Comparison of ENCODE assay signal across 19 cellular contexts in genomic region chr3:15198686-15199085, GRCh38. TPM values are rescaled to one million over a fixed set of nuclear protein-coding genes. Genes with fewer than 3 reads are reported as not detected.
DNase-seq lines count a peak whose midpoint lies in the region; ATAC-seq lines count a peak whose summit lies in the region.
"Had no signal": no experiment of that assay in that cellular context is flagged by ENCODE, and none has a peak within 500 bp of the region (broad histone marks: within the 10 kb centered on the region; RNA-seq: fewer than 3 reads in every experiment).

No MANE protein-coding gene starts in this region.

- no peaks in the 10 kb centered on the region for H3K9me3 Mint-ChIP-seq in activated CD4-positive, alpha-beta T cell treated with anti-CD3 and anti-CD28 coated beads for 36 hours (ENCODE audit: low read depth)
- H3K9me3 Mint-ChIP-seq in activated T-cell treated with anti-CD3 and anti-CD28 coated beads, Interleukin-2, amount 50 U/mL, for 4 hours: no peaks in the 10 kb centered on the region
- H3K9me3 Mint-ChIP-seq in stimulated activated effector memory CD8-positive, alpha-beta T cell treated with anti-CD3 and anti-CD28 coated beads, Interleukin-12 subunit alpha, Interleukin-12 subunit beta, amount 100 ng/mL, for 72 hours: no peaks in the 10 kb centered on the region
- H3K9me3 Mint-ChIP-seq: CD4-positive, alpha-beta memory T cell; HFFc6 had no signal

- CTCF ChIA-PET in activated CD4-positive, alpha-beta T cell treated with anti-CD3 and anti-CD28 coated beads for 36 hours (lab: Charles Lee): interaction anchor here (0.6 to 6.9 kb wide), 6 partner anchors 11 to 206 kb away, joined by 3 to 54 read pairs (median 10); no protein-coding TSS in a partner anchor

- DNase-seq in activated CD4-positive, alpha-beta T cell treated with anti-CD3 and anti-CD28 coated beads for 36 hours: peak; percentile 24
- no peak for DNase-seq in activated CD4-positive, alpha-beta T cell treated with anti-CD3 and anti-CD28 coated beads for 48 hours
- no peak for DNase-seq in activated T-cell treated with anti-CD3 and anti-CD28 coated beads, Interleukin-2, amount 50 U/mL, for 4 hours
- DNase-seq in activated T-cell treated with anti-CD3 and anti-CD28 coated beads for 4 hours (no peak), NCI-H774 (lab: John Stamatoyannopoulos, UW) (no peak)
- DNase-seq in stimulated activated CD4-positive, alpha-beta T cell treated with anti-CD3 and anti-CD28 coated beads, Interleukin-1b, Interleukin-23, amount 100 ng/mL, for 48 hours: peak; percentile 22
- DNase-seq in stimulated activated CD4-positive, alpha-beta T cell treated with anti-CD3 and anti-CD28 coated beads, Interleukin-4, amount 100 ng/mL, for 4 hours: no peak
- DNase-seq in stimulated activated effector memory CD8-positive, alpha-beta T cell treated with anti-CD3 and anti-CD28 coated beads, Interleukin-12 subunit alpha, Interleukin-12 subunit beta, amount 100 ng/mL, for 72 hours (ENCODE audit: low spot score in 2 of 2): no peak
- DNase-seq: 8988T; CD4-positive, alpha-beta memory T cell; DMS153; DMS79; GDM1; GOT3; H7; HFFc6 had no signal

- ATAC-seq in activated CD4-positive, alpha-beta T cell treated with anti-CD3 and anti-CD28 coated beads for 36 hours: peak; percentile 54
- ATAC-seq in activated T-cell treated with anti-CD3 and anti-CD28 coated beads, Interleukin-2, amount 50 U/mL, for 4 hours: peak; percentile 23 to 35
- peak; percentile 87 for ATAC-seq in stimulated activated effector memory CD8-positive, alpha-beta T cell treated with anti-CD3 and anti-CD28 coated beads, Interleukin-12 subunit alpha, Interleukin-12 subunit beta, amount 100 ng/mL, for 72 hours
- ATAC-seq: HCT116, HepG2 had no signal

- H3K27ac Mint-ChIP-seq in activated CD4-positive, alpha-beta T cell treated with anti-CD3 and anti-CD28 coated beads for 36 hours: no peak overlapping the region
- peak overlapping the region; percentile 63 for H3K27ac Mint-ChIP-seq in stimulated activated effector memory CD8-positive, alpha-beta T cell treated with anti-CD3 and anti-CD28 coated beads, Interleukin-12 subunit alpha, Interleukin-12 subunit beta, amount 100 ng/mL, for 72 hours
- H3K27ac Mint-ChIP-seq: CD14-positive monocyte; CD4-positive, alpha-beta memory T cell; HFFc6 had no signal

- H3K4me3 Mint-ChIP-seq in activated CD4-positive, alpha-beta T cell treated with anti-CD3 and anti-CD28 coated beads for 36 hours: no peak overlapping the region
- H3K4me3 Mint-ChIP-seq in activated T-cell treated with anti-CD3 and anti-CD28 coated beads, Interleukin-2, amount 50 U/mL, for 4 hours: no peak overlapping the region
- H3K4me3 Mint-ChIP-seq in stimulated activated effector memory CD8-positive, alpha-beta T cell treated with anti-CD3 and anti-CD28 coated beads, Interleukin-12 subunit alpha, Interleukin-12 subunit beta, amount 100 ng/mL, for 72 hours: no peak overlapping the region
- H3K4me3 Mint-ChIP-seq: CD14-positive monocyte; CD4-positive, alpha-beta memory T cell; HFFc6 had no signal

- POLR2A ChIA-PET in activated CD4-positive, alpha-beta T cell treated with anti-CD3 and anti-CD28 coated beads for 36 hours (lab: Charles Lee): no interaction called here

- intact Hi-C loops in activated CD4-positive, alpha-beta T cell treated with anti-CD3 and anti-CD28 coated beads for 36 hours (cut with DNase I, micrococcal nuclease): no loop called here

- H3K36me3 Mint-ChIP-seq in activated CD4-positive, alpha-beta T cell treated with anti-CD3 and anti-CD28 coated beads for 36 hours (ENCODE audit: low read depth): no peaks in the 10 kb centered on the region
- H3K36me3 Mint-ChIP-seq in activated T-cell treated with anti-CD3 and anti-CD28 coated beads, Interleukin-2, amount 50 U/mL, for 4 hours (ENCODE audit: insufficient read depth): no peaks in the 10 kb centered on the region
- no peaks in the 10 kb centered on the region for H3K36me3 Mint-ChIP-seq in stimulated activated effector memory CD8-positive, alpha-beta T cell treated with anti-CD3 and anti-CD28 coated beads, Interleukin-12 subunit alpha, Interleukin-12 subunit beta, amount 100 ng/mL, for 72 hours
- H3K36me3 Mint-ChIP-seq: CD14-positive monocyte; CD4-positive, alpha-beta memory T cell had no signal

- H3K27me3 Mint-ChIP-seq in activated CD4-positive, alpha-beta T cell treated with anti-CD3 and anti-CD28 coated beads for 36 hours: peaks cover 2% of the 10 kb centered on the region
- H3K27me3 Mint-ChIP-seq in activated T-cell treated with anti-CD3 and anti-CD28 coated beads, Interleukin-2, amount 50 U/mL, for 4 hours (ENCODE audit: low read depth): no peaks in the 10 kb centered on the region

- H3K4me1 Mint-ChIP-seq in activated CD4-positive, alpha-beta T cell treated with anti-CD3 and anti-CD28 coated beads for 36 hours: peaks cover 13% of the 10 kb centered on the region
- H3K4me1 Mint-ChIP-seq in activated T-cell treated with anti-CD3 and anti-CD28 coated beads, Interleukin-2, amount 50 U/mL, for 4 hours (ENCODE audit: low read depth): peaks cover 11% of the 10 kb centered on the region
- H3K4me1 Mint-ChIP-seq in stimulated activated effector memory CD8-positive, alpha-beta T cell treated with anti-CD3 and anti-CD28 coated beads, Interleukin-12 subunit alpha, Interleukin-12 subunit beta, amount 100 ng/mL, for 72 hours: peaks cover 25% of the 10 kb centered on the region

RNA-seq across cellular contexts. Expression of gene CAPN7, which starts 7.4 kb away (rescaled TPM):
- 10 to 100 TPM; 18.4 to 20.4 TPM for total RNA-seq in activated CD4-positive, alpha-beta T cell treated with anti-CD3 and anti-CD28 coated beads for 36 hours
- total RNA-seq in activated T-cell treated with anti-CD3 and anti-CD28 coated beads, Interleukin-2, amount 50 U/mL, for 4 hours: 10 to 100 TPM; 22.9 to 24.7 (median 24.2) TPM

Comparison
In these comparisons a context has a peak if more than half of its experiments do, and no peak if none do; other contexts are left out.
1. DNase-seq: peak in activated CD4-positive, alpha-beta T cell treated with anti-CD3 and anti-CD28 coated beads for 36 hours (single experiment) and stimulated activated CD4-positive, alpha-beta T cell treated with anti-CD3 and anti-CD28 coated beads, Interleukin-1b, Interleukin-23, amount 100 ng/mL, for 48 hours (single experiment); none in activated CD4-positive, alpha-beta T cell treated with anti-CD3 and anti-CD28 coated beads for 48 hours (single experiment), activated T-cell treated with anti-CD3 and anti-CD28 coated beads, Interleukin-2, amount 50 U/mL, for 4 hours (single experiment), activated T-cell treated with anti-CD3 and anti-CD28 coated beads for 4 hours (single experiment), stimulated activated CD4-positive, alpha-beta T cell treated with anti-CD3 and anti-CD28 coated beads, Interleukin-4, amount 100 ng/mL, for 4 hours (0 of 2), stimulated activated effector memory CD8-positive, alpha-beta T cell treated with anti-CD3 and anti-CD28 coated beads, Interleukin-12 subunit alpha, Interleukin-12 subunit beta, amount 100 ng/mL, for 72 hours (0 of 2) and NCI-H774 (single experiment).
2. ATAC-seq: peak in every context shown above with its lines; median percentile 87 in stimulated activated effector memory CD8-positive, alpha-beta T cell treated with anti-CD3 and anti-CD28 coated beads, Interleukin-12 subunit alpha, Interleukin-12 subunit beta, amount 100 ng/mL, for 72 hours; 54 in activated CD4-positive, alpha-beta T cell treated with anti-CD3 and anti-CD28 coated beads for 36 hours; 29 in activated T-cell treated with anti-CD3 and anti-CD28 coated beads, Interleukin-2, amount 50 U/mL, for 4 hours.